8 cellular contexts compared by ENCODE assay signal in the genomic region with DNA sequence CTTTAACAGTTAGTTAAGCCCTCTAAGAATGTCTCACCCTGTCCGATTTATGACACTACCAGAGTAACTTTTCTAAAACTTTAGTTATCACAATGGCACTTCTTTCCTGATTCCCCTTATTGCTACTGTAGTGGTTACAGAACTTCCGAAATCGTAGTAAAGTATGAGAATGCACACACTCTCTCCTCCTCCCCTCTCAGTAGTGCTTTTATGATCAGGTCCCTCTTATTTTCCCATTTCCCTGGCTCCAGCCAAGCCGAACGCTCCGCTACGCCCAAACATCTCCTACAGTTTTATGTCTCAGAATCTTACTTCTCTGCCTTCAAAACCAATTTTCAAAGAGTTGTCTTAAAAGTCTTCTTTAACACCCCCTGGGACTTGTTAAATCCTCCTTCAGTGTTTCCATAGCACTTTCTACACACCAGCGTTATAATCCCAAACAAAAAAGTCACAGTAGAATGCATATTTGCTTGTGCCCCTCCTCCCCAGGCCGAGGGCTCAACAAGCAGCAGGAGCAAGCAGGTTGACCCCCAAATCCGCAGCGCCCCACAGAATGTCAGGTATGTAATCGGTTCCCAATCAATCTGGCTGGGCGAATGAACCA. TPM values are rescaled to one million over a fixed set of nuclear protein-coding genes. Genes with fewer than 3 reads are reported as not detected.
A peak's percentile ranks its signal among the peaks of the same experiment; 100 is the strongest.
DNase-seq lines count a peak whose midpoint lies in the region; ATAC-seq and TF ChIP-seq lines count a peak whose summit lies in the region.

No MANE protein-coding gene starts in this region.

- H3K27ac ChIP-seq in SU-DHL-6 (ENCODE audit: low read depth, low read length) (no peak overlapping the region), trophoblast cell (ENCODE audit: low read depth, low read length) (peak overlapping the region; percentile 75)

- intact Hi-C loops in activated CD4-positive, alpha-beta T cell treated with anti-CD3 and anti-CD28 coated beads, Interleukin-2, amount 10 ng/mL, durations not matched to agents 24 days and 14 days (cut with micrococcal nuclease): loop anchor here (1.0 to 10.0 kb wide), 6 partner anchors 16 to 1442 kb away; a partner anchor contains a TSS

- peak; percentile 21 for ATAC-seq in HG02973 (IDR thresholded peaks at IDR 0.05; ENCODE audit: unreplicated experiment)
- no peak for ATAC-seq in GM18861 (IDR thresholded peaks at IDR 0.05; ENCODE audit: unreplicated experiment)

- H3K27me3 ChIP-seq in SU-DHL-6 (ENCODE audit: low read length): no peaks in the 10 kb centered on the region
- H3K27me3 ChIP-seq in trophoblast cell (ENCODE audit: insufficient read depth, low read length): no peaks in the 10 kb centered on the region

- no peaks in the 10 kb centered on the region for H3K9me2 ChIP-seq in SU-DHL-6 (replicated peaks; ENCODE audit: insufficient read depth, low read length)

- peak overlapping the region; percentile 96 for H3K14ac ChIP-seq in trophoblast cell (ENCODE audit: low read length)

- H2BK120ac ChIP-seq in trophoblast cell (ENCODE audit: insufficient read depth, low read length, poor library complexity): peak overlapping the region; percentile 81

- H4K12ac ChIP-seq in trophoblast cell (ENCODE audit: low read depth, low read length): peak overlapping the region; percentile 83

- H3K36me3 ChIP-seq in SU-DHL-6 (ENCODE audit: low read length): 0 out of 2 replicates have a peak, but pooled peaks cover 2% of the 10 kb centered on the region
- H3K36me3 ChIP-seq in trophoblast cell (ENCODE audit: control insufficient read depth in 1 of 2, insufficient read depth in 2 of 2, low read length in 2 of 2): peaks cover 0 to 3% of the 10 kb centered on the region in 2 experiments

- DNase-seq in activated CD4-positive, alpha-beta T cell treated with anti-CD3 and anti-CD28 coated beads, Interleukin-2, amount 10 ng/mL, durations not matched to agents 24 days and 14 days: peak; percentile 63
- no peak for DNase-seq in activated CD4-positive, alpha-beta T cell treated with anti-CD3 and anti-CD28 coated beads for 1 hour
- no peak for DNase-seq in fibroblast of mammary gland (ENCODE audit: low read depth)
- DNase-seq in trophoblast cell: no peak
- DNase-seq in SHP77 (lab: John Stamatoyannopoulos, UW): no peak

- H3K4ac ChIP-seq in trophoblast cell (ENCODE audit: low read depth, low read length): peak overlapping the region; percentile 67

- H3K4me1 ChIP-seq in trophoblast cell (ENCODE audit: control insufficient read depth in 1 of 2, insufficient read depth in 2 of 2, low read length in 2 of 2): peaks cover 0 to 3% of the 10 kb centered on the region in 2 experiments

- H3K4me1 Mint-ChIP-seq in activated CD4-positive, alpha-beta T cell treated with anti-CD3 and anti-CD28 coated beads, Interleukin-2, amount 10 ng/mL, durations not matched to agents 24 days and 14 days: peaks cover 20% of the 10 kb centered on the region

- peak overlapping the region; percentile 89 for H4K8ac ChIP-seq in trophoblast cell (ENCODE audit: low read depth, low read length)

- H3K9me3 ChIP-seq in SU-DHL-6 (ENCODE audit: insufficient read depth, low read length) (no peaks in the 10 kb centered on the region), trophoblast cell (ENCODE audit: insufficient read depth, low read depth, low read length) (no peaks in the 10 kb centered on the region)

- H4K91ac ChIP-seq in trophoblast cell (ENCODE audit: low read depth, low read length): peak overlapping the region; percentile 81

- H3K79me1 ChIP-seq in trophoblast cell (ENCODE audit: low read length): peaks cover 5% of the 10 kb centered on the region

- peaks cover 9% of the 10 kb centered on the region for H3K27me3 Mint-ChIP-seq in activated CD4-positive, alpha-beta T cell treated with anti-CD3 and anti-CD28 coated beads, Interleukin-2, amount 10 ng/mL, durations not matched to agents 24 days and 14 days

- no peaks in the 10 kb centered on the region for H3F3A ChIP-seq in SU-DHL-6 (ENCODE audit: insufficient read depth)

- H3K4me2 ChIP-seq in SU-DHL-6 (ENCODE audit: low read depth, low read length, poor library complexity, severe bottlenecking): peak overlapping the region; percentile 74
- peak overlapping the region; percentile 72 for H3K4me2 ChIP-seq in trophoblast cell (ENCODE audit: low read length)

- H3K23ac ChIP-seq in trophoblast cell (ENCODE audit: low read length): no peak overlapping the region

- peak overlapping the region; percentile 89 for H3K4me3 Mint-ChIP-seq in activated CD4-positive, alpha-beta T cell treated with anti-CD3 and anti-CD28 coated beads, Interleukin-2, amount 10 ng/mL, durations not matched to agents 24 days and 14 days

- H2AK5ac ChIP-seq in trophoblast cell (ENCODE audit: low read length): peak overlapping the region; percentile 53

- H3K27ac Mint-ChIP-seq in activated CD4-positive, alpha-beta T cell treated with anti-CD3 and anti-CD28 coated beads, Interleukin-2, amount 10 ng/mL, durations not matched to agents 24 days and 14 days: peak overlapping the region; percentile 36

- peak overlapping the region; percentile 91 for H2BK5ac ChIP-seq in trophoblast cell (ENCODE audit: low read depth, low read length, poor library complexity)

- no peaks in the 10 kb centered on the region for H3K9me3 Mint-ChIP-seq in activated CD4-positive, alpha-beta T cell treated with anti-CD3 and anti-CD28 coated beads, Interleukin-2, amount 10 ng/mL, durations not matched to agents 24 days and 14 days

- H2BK12ac ChIP-seq in trophoblast cell (ENCODE audit: low read length): no peak overlapping the region

- H3K9ac ChIP-seq in SU-DHL-6 (ENCODE audit: low read length): peak overlapping the region; percentile 81
- peak overlapping the region; percentile 91 for H3K9ac ChIP-seq in trophoblast cell (ENCODE audit: low read length)

- H2AFZ ChIP-seq in SU-DHL-6 (ENCODE audit: low read depth, low read length, severe bottlenecking): peak overlapping the region; percentile 90
- peak overlapping the region; percentile 98 for H2AFZ ChIP-seq in trophoblast cell (ENCODE audit: insufficient read depth, low read length, poor library complexity)

- peaks cover 11% of the 10 kb centered on the region for H3K36me3 Mint-ChIP-seq in activated CD4-positive, alpha-beta T cell treated with anti-CD3 and anti-CD28 coated beads, Interleukin-2, amount 10 ng/mL, durations not matched to agents 24 days and 14 days (ENCODE audit: low read depth)

- TF ChIP-seq CTCF in SU-DHL-6 (IDR thresholded peaks at IDR 0.05; ENCODE audit: insufficient read depth, low read length, poor library complexity, severe bottlenecking): no peak
- no peak for TF ChIP-seq CTCF in fibroblast of mammary gland (conservative IDR thresholded peaks at IDR 0.05; ENCODE audit: control insufficient read depth, insufficient read depth, low read depth, low read length)

- H3K79me2 ChIP-seq in SU-DHL-6 (ENCODE audit: insufficient read depth, low read length): peaks cover 4% of the 10 kb centered on the region; the same call in 1 of the 2 replicates
- peaks cover 4% of the 10 kb centered on the region for H3K79me2 ChIP-seq in trophoblast cell (ENCODE audit: control insufficient read depth, insufficient read depth, low read length, poor library complexity)

- peak overlapping the region; percentile 98 for H3K4me3 ChIP-seq in SU-DHL-6 (ENCODE audit: insufficient read depth, low read length, poor library complexity, severe bottlenecking)
- peak overlapping the region; percentile 92 for H3K4me3 ChIP-seq in fibroblast of mammary gland (ENCODE audit: control insufficient read depth, low read depth, low read length)
- peak overlapping the region; percentile 91 for H3K4me3 ChIP-seq in trophoblast cell (ENCODE audit: low read depth, low read length)

- WGBS in trophoblast cell (ENCODE audit: extremely low coverage, insufficient coverage, insufficient read length): no CpG with 5 or more reads among the region's 13 CpGs

- H3K18ac ChIP-seq in trophoblast cell (ENCODE audit: low read length): peak overlapping the region; percentile 92

- no peaks in the 10 kb centered on the region for H4K20me1 ChIP-seq in SU-DHL-6 (ENCODE audit: low read depth, low read length)

RNA-seq across cellular contexts. Expression of a gene that starts 0.7 kb away (rescaled TPM):
- 18.8 and 34.0 TPM in 2 replicates for total RNA-seq in activated CD4-positive, alpha-beta T cell treated with anti-CD3 and anti-CD28 coated beads, Interleukin-2, amount 10 ng/mL, durations not matched to agents 24 days and 14 days
- polyA plus RNA-seq in trophoblast cell (2013): 33.5 and 36.4 TPM in 2 replicates
